ENCODE assay signal across 6 cellular contexts in genomic region chr1:175895966-175896365, GRCh38.
"Had no signal": no experiment of that assay in that cellular context is flagged by ENCODE, and none has a peak within 500 bp of the region (broad histone marks: within the 10 kb centered on the region; RNA-seq: fewer than 3 reads in every experiment).

No MANE protein-coding gene starts in this region.

- H3K4me2 ChIP-seq: KMS-11 had no signal

- H3K27ac ChIP-seq: HL-60, KMS-11 had no signal

- H3K9ac ChIP-seq: KMS-11 had no signal

- H3K4me3 ChIP-seq: K562 had no signal

- DNase-seq: IMR-90, KBM-7, KG1 had no signal
